Comparison of ENCODE assay signal across 8 cellular contexts in genomic region chr13:21176195-21176981, GRCh38. TPM values are rescaled to one million over a fixed set of nuclear protein-coding genes. Genes with fewer than 3 reads are reported as not detected.
DNase-seq lines count a peak whose midpoint lies in the region; ATAC-seq, FAIRE-seq and TF ChIP-seq lines count a peak whose summit lies in the region.

MRPL57 (plus strand) TSS chr13:21176658; CDS start chr13:21176917, 259 bp downstream.
SKA3 (minus strand) TSS chr13:21176552; CDS start chr13:21176477, 75 bp downstream.

- H3K36me3 ChIP-seq in BLaER1: peaks cover 21% of the 10 kb centered on the region

- peak within 1 kb of the TSS; percentile 93 for H3K27ac ChIP-seq in BLaER1
- H3K27ac ChIP-seq in coronary artery: peak within 1 kb of the TSS; percentile 93 to 98

- peak within 1 kb of the TSS; percentile 99 for H3K4me3 Mint-ChIP-seq in activated CD4-positive, alpha-beta T cell treated with anti-CD3 and anti-CD28 coated beads, Interleukin-2, amount 10 ng/mL, durations not matched to agents 24 days and 14 days

- H3K4me2 ChIP-seq in BLaER1: peak within 1 kb of the TSS; percentile 83

- TF ChIP-seq CTCF in coronary artery (IDR thresholded peaks at IDR 0.05): no peak

- peaks cover 29% of the 10 kb centered on the region for H3K36me3 Mint-ChIP-seq in activated CD4-positive, alpha-beta T cell treated with anti-CD3 and anti-CD28 coated beads, Interleukin-2, amount 10 ng/mL, durations not matched to agents 24 days and 14 days (ENCODE audit: low read depth)

- H3K9me3 ChIP-seq in BLaER1: no peaks in the 10 kb centered on the region

- peak; percentile 90 for ATAC-seq in HG03457 (IDR thresholded peaks at IDR 0.05; ENCODE audit: unreplicated experiment)

- no peaks in the 10 kb centered on the region; the same call in 1 of the 2 replicates for H4K20me1 ChIP-seq in BLaER1

- H3K4me3 ChIP-seq in BLaER1 (peak within 1 kb of the TSS; percentile 78), coronary artery (peak within 1 kb of the TSS; percentile 80)

- no peaks in the 10 kb centered on the region for H3K27me3 Mint-ChIP-seq in activated CD4-positive, alpha-beta T cell treated with anti-CD3 and anti-CD28 coated beads, Interleukin-2, amount 10 ng/mL, durations not matched to agents 24 days and 14 days

- peak within 1 kb of the TSS; percentile 98 for H3K27ac Mint-ChIP-seq in activated CD4-positive, alpha-beta T cell treated with anti-CD3 and anti-CD28 coated beads, Interleukin-2, amount 10 ng/mL, durations not matched to agents 24 days and 14 days

- H3K9me3 Mint-ChIP-seq in activated CD4-positive, alpha-beta T cell treated with anti-CD3 and anti-CD28 coated beads, Interleukin-2, amount 10 ng/mL, durations not matched to agents 24 days and 14 days: no peaks in the 10 kb centered on the region

- FAIRE-seq in GM19239 (lab: Jason Lieb, UNC): peak; percentile 88

- peaks cover 32% of the 10 kb centered on the region for H3K4me1 ChIP-seq in BLaER1

- intact Hi-C loops in activated CD4-positive, alpha-beta T cell treated with anti-CD3 and anti-CD28 coated beads, Interleukin-2, amount 10 ng/mL, durations not matched to agents 24 days and 14 days (cut with micrococcal nuclease): loop anchor here (1.0 to 10.0 kb wide), 5 partner anchors 122 to 428 kb away; partner anchors contain the start of genes MICU2 and XPO4

- no peaks in the 10 kb centered on the region for H3K27me3 ChIP-seq in BLaER1

- H3K4me1 Mint-ChIP-seq in activated CD4-positive, alpha-beta T cell treated with anti-CD3 and anti-CD28 coated beads, Interleukin-2, amount 10 ng/mL, durations not matched to agents 24 days and 14 days: peaks cover 23% of the 10 kb centered on the region

- DNase-seq in GM19239 (ENCODE audit: insufficient read length, low spot score) (peak; percentile 90), NCI-H524 treated with DMSO at 0.1 percent for 48 hours (lab: John Stamatoyannopoulos, UW) (peak; percentile 78), coronary artery (ENCODE audit: low spot score) (peak; percentile 91), left kidney (ENCODE audit: low read depth, low spot score) (peak; percentile 98)
- peak; percentile 99 for DNase-seq in activated CD4-positive, alpha-beta T cell treated with anti-CD3 and anti-CD28 coated beads, Interleukin-2, amount 10 ng/mL, durations not matched to agents 24 days and 14 days
- peak; percentile 93 to 94 for DNase-seq in stimulated activated CD4-positive, alpha-beta T cell treated with anti-CD3 and anti-CD28 coated beads, Interleukin-2, amount 100 ng/mL, for 24 hours

- peak within 1 kb of the TSS; percentile 89 for H3K9ac ChIP-seq in BLaER1

RNA-seq across cellular contexts. Expression of gene MRPL57, which starts in this region (rescaled TPM):
- 32.7 and 33.0 TPM in 2 replicates for total RNA-seq in activated CD4-positive, alpha-beta T cell treated with anti-CD3 and anti-CD28 coated beads, Interleukin-2, amount 10 ng/mL, durations not matched to agents 24 days and 14 days

RNA-seq across cellular contexts. Expression of gene SKA3, which starts in this region (rescaled TPM):
- total RNA-seq in activated CD4-positive, alpha-beta T cell treated with anti-CD3 and anti-CD28 coated beads, Interleukin-2, amount 10 ng/mL, durations not matched to agents 24 days and 14 days: 35.6 and 39.6 TPM in 2 replicates

Comparison
In these comparisons a context has a peak if more than half of its experiments do, and no peak if none do; other contexts are left out.
1. Peak in every context shown above with its lines: DNase-seq, ATAC-seq, H3K4me3 ChIP-seq and H3K27ac ChIP-seq.